8 cellular contexts compared by ENCODE assay signal in genomic region chr19:20167020-20167644, GRCh38. TPM values are rescaled to one million over a fixed set of nuclear protein-coding genes. Genes with fewer than 3 reads are reported as not detected.
DNase-seq lines count a peak whose midpoint lies in the region; ATAC-seq and TF ChIP-seq lines count a peak whose summit lies in the region.

TSS of gene ZNF486 (plus strand) at chr19:20167214. CDS start at chr19:20167331, 117 bp downstream.

- 0 to 1% methylated on average over 20 to 25 of the region's 25 CpGs for WGBS in lower leg skin, 2 donors

- ATAC-seq in GM23338 = peak; percentile 96

- intact Hi-C loops in lower leg skin (cut with DNase I; ENCODE audit: low total_unique reads) = no loop called here

- H3F3A ChIP-seq in GM23338 (replicated peaks; ENCODE audit: low read depth) = no peaks in the 10 kb centered on the region

- H3K4me3 ChIP-seq in GM23338 (peak within 1 kb of the TSS; percentile 85), lower leg skin (ENCODE audit: low read depth, poor library complexity, severe bottlenecking) (peak within 1 kb of the TSS; percentile 77)

- TF ChIP-seq POLR2A in lower leg skin (IDR thresholded peaks at IDR 0.05) = no peak

- H3K27me3 Mint-ChIP-seq in GM23338 (ENCODE audit: insufficient read depth, low read depth, poor library complexity) = peaks cover 16% of the 10 kb centered on the region
- H3K27me3 Mint-ChIP-seq in activated CD4-positive, alpha-beta memory T cell treated with anti-CD3 and anti-CD28 coated beads, Interleukin-2, amount 10 ng/mL, durations not matched to agents 7 days and 5 days = no peaks in the 10 kb centered on the region

- CTCF ChIA-PET in activated CD4-positive, alpha-beta memory T cell treated with anti-CD3 and anti-CD28 coated beads, Interleukin-2, amount 10 ng/mL, durations not matched to agents 7 days and 5 days (lab: Charles Lee) = interaction anchor here (0.6 to 0.8 kb wide), 2 partner anchors 399 to 411 kb away, joined by 3 read pairs; partner anchors contain the start of gene ZNF737

- H3K36me3 Mint-ChIP-seq in GM23338 (ENCODE audit: low read depth) = peaks cover 42% of the 10 kb centered on the region
- H3K36me3 Mint-ChIP-seq in activated CD4-positive, alpha-beta memory T cell treated with anti-CD3 and anti-CD28 coated beads, Interleukin-2, amount 10 ng/mL, durations not matched to agents 7 days and 5 days (ENCODE audit: low read depth) = peaks cover 57% of the 10 kb centered on the region

- H3K9me2 ChIP-seq in GM23338 (ENCODE audit: insufficient read depth) = no peaks in the 10 kb centered on the region

- peaks cover 22% of the 10 kb centered on the region for H3K4me1 ChIP-seq in GM23338 (ENCODE audit: insufficient read depth)

- peak within 1 kb of the TSS; percentile 99 for H3K27ac Mint-ChIP-seq in GM23338
- peak within 1 kb of the TSS; percentile 87 for H3K27ac Mint-ChIP-seq in activated CD4-positive, alpha-beta memory T cell treated with anti-CD3 and anti-CD28 coated beads, Interleukin-2, amount 10 ng/mL, durations not matched to agents 7 days and 5 days

- peaks cover 48% of the 10 kb centered on the region for H3K79me2 ChIP-seq in GM23338 (replicated peaks; ENCODE audit: insufficient read depth)

- in situ Hi-C loops in KBM-7 (cut with MboI; ENCODE audit: low pct_unique_long_range_greater_than_20kb, low sequenced_read_pairs) = no loop called here

- POLR2A ChIA-PET in activated CD4-positive, alpha-beta memory T cell treated with anti-CD3 and anti-CD28 coated beads, Interleukin-2, amount 10 ng/mL, durations not matched to agents 7 days and 5 days (lab: Charles Lee) = interaction anchor here (0.9 to 3.4 kb wide), 25 partner anchors 25 to 1339 kb away, joined by 3 to 32 read pairs (median 5); partner anchors contain the start of genes ZNF101, ZNF253, ZNF429 and ZNF430

- peaks cover 7% of the 10 kb centered on the region; the same call in 2 of the 3 replicates for H3K9me3 Mint-ChIP-seq in GM23338
- peaks cover 59% of the 10 kb centered on the region for H3K9me3 Mint-ChIP-seq in activated CD4-positive, alpha-beta memory T cell treated with anti-CD3 and anti-CD28 coated beads, Interleukin-2, amount 10 ng/mL, durations not matched to agents 7 days and 5 days

- H3K4me2 ChIP-seq in GM23338 = peak within 1 kb of the TSS; percentile 85

- DNase-seq in DMS114 treated with DMSO at 0.1 percent for 48 hours (lab: John Stamatoyannopoulos, UW; ENCODE audit: unreplicated experiment) = peak; percentile 76
- DNase-seq in GM23338 (ENCODE audit: low spot score) = peak; percentile 100
- peak; percentile 97 for DNase-seq in NCI-H146 (lab: John Stamatoyannopoulos, UW)
- peak; percentile 92 for DNase-seq in activated CD4-positive, alpha-beta memory T cell treated with anti-CD3 and anti-CD28 coated beads, Interleukin-2, amount 10 ng/mL, durations not matched to agents 7 days and 5 days
- DNase-seq in effector CD4-positive, alpha-beta T cell = peak; percentile 90
- DNase-seq in lower leg skin (ENCODE audit: low spot score in 2 of 2) = peak; percentile 96 to 99
- peak; percentile 85 for DNase-seq in stimulated activated CD4-positive, alpha-beta T cell treated with anti-CD3 and anti-CD28 coated beads, Interleukin-4, amount 100 ng/mL, for 1 hour
- DNase-seq in KBM-7 = no peak

- H4K20me1 ChIP-seq in GM23338 (replicated peaks; ENCODE audit: insufficient read depth) = peaks cover 18% of the 10 kb centered on the region

- TF ChIP-seq CTCF in GM23338 (conservative IDR thresholded peaks at IDR 0.05; ENCODE audit: low read depth in 2 of 2) = no peak
- no peak for TF ChIP-seq CTCF in lower leg skin (IDR thresholded peaks at IDR 0.05)

- H2AFZ ChIP-seq in GM23338 = peak within 1 kb of the TSS; percentile 52; the same call in 1 of the 2 replicates

- peak within 1 kb of the TSS; percentile 97 for H3K4me3 Mint-ChIP-seq in GM23338
- peak within 1 kb of the TSS; percentile 95 for H3K4me3 Mint-ChIP-seq in activated CD4-positive, alpha-beta memory T cell treated with anti-CD3 and anti-CD28 coated beads, Interleukin-2, amount 10 ng/mL, durations not matched to agents 7 days and 5 days

- peaks cover 24% of the 10 kb centered on the region for H3K36me3 ChIP-seq in GM23338 (ENCODE audit: insufficient read depth)

- no peaks in the 10 kb centered on the region for H3K27me3 ChIP-seq in GM23338 (ENCODE audit: insufficient read depth)

- H3K4me1 Mint-ChIP-seq in GM23338 = peaks cover 14% of the 10 kb centered on the region
- H3K4me1 Mint-ChIP-seq in activated CD4-positive, alpha-beta memory T cell treated with anti-CD3 and anti-CD28 coated beads, Interleukin-2, amount 10 ng/mL, durations not matched to agents 7 days and 5 days = peaks cover 20% of the 10 kb centered on the region

- peak within 1 kb of the TSS; percentile 86 for H3K27ac ChIP-seq in GM23338 (ENCODE audit: low read depth)

TF ChIP-seq in GM23338, 12 proteins besides CTCF, POLR2A, EP300 and RAD21:
- TF ChIP-seq REST (IDR thresholded peaks at IDR 0.05; ENCODE audit: unreplicated experiment) (no peak), CREB1 (CRISPR knock-in tag; IDR thresholded peaks at IDR 0.05; ENCODE audit: low read depth) (peak; percentile 57; the same call in 1 of the 2 replicates), POLR2AphosphoS5 (IDR thresholded peaks at IDR 0.05; ENCODE audit: low read depth) (peak; percentile 99), JUNB (IDR thresholded peaks at IDR 0.05; ENCODE audit: unreplicated experiment) (no peak)
TF ChIP-seq in GM23338: peak in this region for 2.

RNA-seq across cellular contexts. Expression of gene ZNF486, which starts in this region (rescaled TPM):
- 37.6 and 38.9 TPM in 2 replicates for total RNA-seq in GM23338 (2014; rRNA removed; shearing (Covaris generic))
- polyA plus RNA-seq in GM23338 (2016; fragmentation: Nextera tagmentation; extraction: Ambion mirVana) = 21.2 and 25.4 TPM in 2 replicates
- 1 to 10 TPM; 7.3 to 8.7 TPM for total RNA-seq in activated CD4-positive, alpha-beta memory T cell treated with anti-CD3 and anti-CD28 coated beads, Interleukin-2, amount 10 ng/mL, durations not matched to agents 7 days and 5 days
- 1 to 10 TPM; 3.2 to 5.6 (median 4.8) TPM for total RNA-seq in lower leg skin
